In genomic region chr16:14069818-14070217, GRCh38 we compare ENCODE assay signal across 15 cellular contexts. TPM values are rescaled to one million over a fixed set of nuclear protein-coding genes. Genes with fewer than 3 reads are reported as not detected.
DNase-seq lines count a peak whose midpoint lies in the region; ATAC-seq, FAIRE-seq and TF ChIP-seq lines count a peak whose summit lies in the region.
"Had no signal": no experiment of that assay in that cellular context is flagged by ENCODE, and none has a peak within 500 bp of the region (broad histone marks: within the 10 kb centered on the region; RNA-seq: fewer than 3 reads in every experiment).

No MANE protein-coding gene starts in this region.

- no peaks in the 10 kb centered on the region for H4K20me1 ChIP-seq in hepatocyte (ENCODE audit: insufficient read depth, poor library complexity, severe bottlenecking)
- H4K20me1 ChIP-seq: BLaER1 had no signal

- no peak overlapping the region for H3K27ac Mint-ChIP-seq in activated CD4-positive, alpha-beta memory T cell treated with anti-CD3 and anti-CD28 coated beads for 36 hours

- in situ Hi-C loops in transverse colon (cut with MboI; ENCODE audit: low pct_ligation_motif_present in 1 of 4, low pct_unique_long_range_greater_than_20kb in 1 of 4, low sequenced_read_pairs in 3 of 4), result loop anchor here in 1 of 4 donors (25.0 kb wide), 1 partner anchor 92 kb away; no protein-coding TSS in a partner anchor

- CTCF ChIA-PET in activated CD4-positive, alpha-beta memory T cell treated with anti-CD3 and anti-CD28 coated beads for 36 hours (lab: Charles Lee), result interaction anchor here (1.3 to 1.4 kb wide), 2 partner anchors 146 to 150 kb away, joined by 3 to 4 read pairs; partner anchors contain the start of gene ERCC4

- H3K36me3 Mint-ChIP-seq in activated CD4-positive, alpha-beta memory T cell treated with anti-CD3 and anti-CD28 coated beads for 36 hours, result no peaks in the 10 kb centered on the region

- H3K4me3 Mint-ChIP-seq in activated CD4-positive, alpha-beta memory T cell treated with anti-CD3 and anti-CD28 coated beads for 36 hours, result peak overlapping the region; percentile 83

- intact Hi-C loops in activated CD4-positive, alpha-beta memory T cell treated with anti-CD3 and anti-CD28 coated beads for 36 hours (cut with micrococcal nuclease), result loop anchor here (2.0 to 5.0 kb wide), 3 partner anchors 133 to 561 kb away; partner anchors contain the start of gene PARN
- intact Hi-C loops in transverse colon (cut with DNase I; ENCODE audit: low total_unique reads), result no loop called here

- 97% methylated on average over 4 of the region's 4 CpGs for WGBS in hepatocyte (ENCODE audit: low lambda C conversion rate, missing lambda C conversion rate)
- 76% methylated on average over 4 of the region's 4 CpGs; no CpG with 5 or more reads in 1 of the 2 donors for WGBS in transverse colon (ENCODE audit: low coverage in 1 of 2), 2 donors

- ATAC-seq in HG03439 (IDR thresholded peaks at IDR 0.05; ENCODE audit: unreplicated experiment), result no peak

- H3K27ac ChIP-seq in 22Rv1 (peak overlapping the region; percentile 86), hepatocyte (no peak overlapping the region), transverse colon (no peak overlapping the region)
- H3K27ac ChIP-seq: BLaER1 had no signal

- TF ChIP-seq CTCF in 22Rv1 (IDR thresholded peaks at IDR 0.05), result no peak
- TF ChIP-seq CTCF in hepatocyte (IDR thresholded peaks at IDR 0.05; ENCODE audit: poor library complexity), result no peak
- no peak for TF ChIP-seq CTCF in transverse colon (IDR thresholded peaks at IDR 0.05)

- peak; percentile 24 for DNase-seq in COLO668 (lab: John Stamatoyannopoulos, UW; ENCODE audit: unreplicated experiment)
- DNase-seq in activated CD4-positive, alpha-beta memory T cell treated with anti-CD3 and anti-CD28 coated beads for 36 hours, result no peak
- DNase-seq in hepatocyte (ENCODE audit: low spot score), result no peak
- DNase-seq in urothelium cell line (ENCODE audit: low spot score), result no peak
- no peak for DNase-seq in NCI-H2107 (lab: John Stamatoyannopoulos, UW)
- DNase-seq in transverse colon, result no peak
- DNase-seq: activated CD8-positive, alpha-beta memory T cell treated with anti-CD3 and anti-CD28 coated beads, Interleukin-2, amount 50 U/mL, for 4 hours; NCI-H2029 treated with DMSO at 0.1 percent for 48 hours; OCI-M1; right cardiac atrium; substantia nigra; T-helper 9 cell had no signal

- H3K27me3 Mint-ChIP-seq in activated CD4-positive, alpha-beta memory T cell treated with anti-CD3 and anti-CD28 coated beads for 36 hours, result no peaks in the 10 kb centered on the region

- no peak for TF ChIP-seq POLR2A in transverse colon (IDR thresholded peaks at IDR 0.05)

- H3K9me2 ChIP-seq in hepatocyte (replicated peaks; ENCODE audit: insufficient read depth), result no peaks in the 10 kb centered on the region

- no peak overlapping the region for H3K4me2 ChIP-seq in hepatocyte

- H3K36me3 ChIP-seq in hepatocyte (replicated peaks; ENCODE audit: insufficient read depth, low read depth) (no peaks in the 10 kb centered on the region), transverse colon (no peaks in the 10 kb centered on the region)
- H3K36me3 ChIP-seq: BLaER1 had no signal

- H3K27me3 ChIP-seq in hepatocyte (no peaks in the 10 kb centered on the region), transverse colon (no peaks in the 10 kb centered on the region)
- H3K27me3 ChIP-seq: BLaER1 had no signal

- H3K9me3 ChIP-seq in hepatocyte (ENCODE audit: low read depth), result no peaks in the 10 kb centered on the region
- H3K9me3 ChIP-seq in transverse colon, result no peaks in the 10 kb centered on the region
- H3K9me3 ChIP-seq: BLaER1 had no signal

- no peak for FAIRE-seq in urothelium cell line (lab: Jason Lieb, UNC)

- peaks cover 12% of the 10 kb centered on the region for H3K4me1 Mint-ChIP-seq in activated CD4-positive, alpha-beta memory T cell treated with anti-CD3 and anti-CD28 coated beads for 36 hours (ENCODE audit: low read depth)

- peaks cover 19% of the 10 kb centered on the region for H3K4me1 ChIP-seq in hepatocyte (ENCODE audit: insufficient read depth)
- H3K4me1 ChIP-seq in transverse colon, result peaks cover 0 to 18% (median 12%) of the 10 kb centered on the region in 4 donors

- H2AFZ ChIP-seq in hepatocyte, result peak overlapping the region; percentile 99

- peaks cover 35% of the 10 kb centered on the region for H3K79me2 ChIP-seq in hepatocyte

- no peaks in the 10 kb centered on the region for H3K9me3 Mint-ChIP-seq in activated CD4-positive, alpha-beta memory T cell treated with anti-CD3 and anti-CD28 coated beads for 36 hours

- H3K4me3 ChIP-seq in hepatocyte (no peak overlapping the region), transverse colon (no peak overlapping the region)

- TF ChIP-seq EP300 in transverse colon (IDR thresholded peaks at IDR 0.05; ENCODE audit: low read depth), result no peak

- POLR2A ChIA-PET in activated CD4-positive, alpha-beta memory T cell treated with anti-CD3 and anti-CD28 coated beads for 36 hours (lab: Charles Lee), result no interaction called here

RNA-seq across cellular contexts. Expression of gene MRTFB, which starts 1.3 kb away (rescaled TPM):
- total RNA-seq in activated CD4-positive, alpha-beta memory T cell treated with anti-CD3 and anti-CD28 coated beads for 36 hours, result 1 to 10 TPM; 8.8 to 9.7 TPM
- total RNA-seq in hepatocyte (21.2 and 27.9 TPM in 2 replicates), transverse colon (10 to 100 TPM; 37.8 to 82.7 (median 47.9) TPM)
- polyA plus RNA-seq in hepatocyte, result 10.9 and 17.2 TPM in 2 replicates
